In genomic region chr11:43992834-43993637, GRCh38 we compare ENCODE assay signal across 10 cellular contexts. TPM values are rescaled to one million over a fixed set of nuclear protein-coding genes. Genes with fewer than 3 reads are reported as not detected.
DNase-seq lines count a peak whose midpoint lies in the region; ATAC-seq and TF ChIP-seq lines count a peak whose summit lies in the region.
"Had no signal": no experiment of that assay in that cellular context is flagged by ENCODE, and none has a peak within 500 bp of the region (broad histone marks: within the 10 kb centered on the region; RNA-seq: fewer than 3 reads in every experiment).

No MANE protein-coding gene starts in this region.

- H3K36me3 ChIP-seq in fibroblast of lung (ENCODE audit: control insufficient read depth, insufficient read depth, low read length) (no peaks in the 10 kb centered on the region), psoas muscle (ENCODE audit: insufficient read depth in 1 of 2, low read depth in 1 of 2) (no peaks in the 10 kb centered on the region)
- H3K36me3 ChIP-seq: SJSA1 had no signal

- H3K27me3 ChIP-seq in fibroblast of lung (ENCODE audit: control insufficient read depth, insufficient read depth, low read length) (no peaks in the 10 kb centered on the region), psoas muscle (ENCODE audit: insufficient read depth in 3 of 3, low read length in 2 of 3) (no peaks in the 10 kb centered on the region)
- H3K27me3 ChIP-seq: SJSA1 had no signal

- ATAC-seq in psoas muscle: peak; percentile 19 to 57 (median 43)
- ATAC-seq in HG02938 (IDR thresholded peaks at IDR 0.05; ENCODE audit: unreplicated experiment): no peak

- H3K9me3 ChIP-seq in fibroblast of lung (ENCODE audit: control insufficient read depth, insufficient read depth, low read depth, low read length): no peaks in the 10 kb centered on the region
- no peaks in the 10 kb centered on the region for H3K9me3 ChIP-seq in psoas muscle
- H3K9me3 ChIP-seq: SJSA1 had no signal

- peaks cover 18% of the 10 kb centered on the region for H3K4me1 ChIP-seq in fibroblast of lung (ENCODE audit: control insufficient read depth, extremely low read depth, insufficient read depth, low read length)
- peaks cover 20% of the 10 kb centered on the region for H3K4me1 ChIP-seq in psoas muscle

- no peak for TF ChIP-seq CTCF in fibroblast of lung (conservative IDR thresholded peaks at IDR 0.05 in 1 of 2, IDR thresholded peaks at IDR 0.05 in 1 of 2; ENCODE audit: low read depth in 1 of 2, low read length in 2 of 2)
- TF ChIP-seq CTCF in psoas muscle (IDR thresholded peaks at IDR 0.05): no peak

- H3K9ac ChIP-seq in fibroblast of lung (ENCODE audit: insufficient read depth, low read length): no peak overlapping the region

- H3K4me2 ChIP-seq in fibroblast of lung (ENCODE audit: extremely low read depth, insufficient read depth, low read length): peak overlapping the region; percentile 85

- 10 to 14% (median 13%) methylated on average over 13 to 14 of the region's 14 CpGs for WGBS in psoas muscle, 3 donors

- H3K4me3 ChIP-seq in fibroblast of lung (replicated peaks in 1 of 4; ENCODE audit: control extremely low read depth in 1 of 4, insufficient read depth in 1 of 4, low read depth in 3 of 4, low read length in 4 of 4) (peak overlapping the region in 2 of 4 experiments; percentile 26 to 32), psoas muscle (peak overlapping the region; percentile 17)
- H3K4me3 ChIP-seq: SJSA1 had no signal

- H3K79me2 ChIP-seq in fibroblast of lung (ENCODE audit: control insufficient read depth, insufficient read depth, low read length): no peaks in the 10 kb centered on the region

- peak overlapping the region; percentile 58 for H2AFZ ChIP-seq in fibroblast of lung (ENCODE audit: low read length)

- DNase-seq in DMS79 treated with DMSO at 0.1 percent for 48 hours (lab: John Stamatoyannopoulos, UW) (peak; percentile 60), NCI-H69 (lab: John Stamatoyannopoulos, UW) (peak; percentile 25), fibroblast of lung (ENCODE audit: low read depth in 2 of 2) (peak; percentile 38 to 64), psoas muscle (no peak), NCI-H128 (lab: John Stamatoyannopoulos, UW; ENCODE audit: unreplicated experiment) (no peak), activated T-cell treated with anti-CD3 and anti-CD28 coated beads for 4 hours (no peak)
- no peak for DNase-seq in activated CD4-positive, alpha-beta T cell treated with anti-CD3 and anti-CD28 coated beads for 1 hour
- DNase-seq: activated T-cell treated with anti-CD3 and anti-CD28 coated beads, Interleukin-2, amount 50 U/mL, for 48 hours had no signal

- H4K20me1 ChIP-seq in fibroblast of lung (ENCODE audit: control insufficient read depth, extremely low read depth, insufficient read depth, low read length): no peaks in the 10 kb centered on the region

- intact Hi-C loops in psoas muscle (cut with DNase I): no loop called here

- H3K27ac ChIP-seq in fibroblast of lung (ENCODE audit: insufficient read depth, low read length): no peak overlapping the region
- H3K27ac ChIP-seq in psoas muscle: peak overlapping the region; percentile 23
- H3K27ac ChIP-seq: SJSA1 had no signal

RNA-seq across cellular contexts. Expression of gene C11orf96, which starts 50.6 kb away (rescaled TPM):
- total RNA-seq in fibroblast of lung (5.6 and 8.4 TPM in 2 replicates), psoas muscle (100 to 1,000 TPM in 1 of 4 donors, 10 to 100 TPM in 3; 16.5 to 122 (median 61.0) TPM)
- polyA plus RNA-seq in fibroblast of lung (0.80 and 2.5 TPM in 2 replicates), psoas muscle (10 to 100 TPM in 1 of 3 donors, 1 to 10 TPM in 2; 8.5 to 13.2 (median 10.0) TPM)
- polyA plus RNA-seq in fibroblast of lung (2012): 0.92 and 3.7 TPM in 2 replicates
- polyA minus RNA-seq in fibroblast of lung (ENCODE audit: low replicate concordance): 0.90 TPM in 1 of 2 replicates, not detected in the other

RNA-seq across cellular contexts. Expression of gene ACCSL, which starts 54.7 kb away (rescaled TPM):
- total RNA-seq in fibroblast of lung (not detected in 2 replicates), psoas muscle (not detected)
- polyA plus RNA-seq in fibroblast of lung (not detected in 2 replicates), psoas muscle (under 1 TPM in 1 of 3 donors, not detected in 2; 0.01 TPM)
- not detected in 2 replicates for polyA plus RNA-seq in fibroblast of lung (2012)
- polyA minus RNA-seq in fibroblast of lung (ENCODE audit: low replicate concordance): not detected in 2 replicates

Comparison
In these comparisons a context has a peak if more than half of its experiments do, and no peak if none do; other contexts are left out.
1. DNase-seq: peak in DMS79 treated with DMSO at 0.1 percent for 48 hours (single experiment), NCI-H69 (single experiment) and fibroblast of lung (2 of 2); none in psoas muscle (0 of 2), NCI-H128 (single experiment), activated T-cell treated with anti-CD3 and anti-CD28 coated beads for 4 hours (single experiment) and activated CD4-positive, alpha-beta T cell treated with anti-CD3 and anti-CD28 coated beads for 1 hour (single experiment).